19 cellular contexts compared by ENCODE assay signal in genomic region chr10:19168584-19168983, GRCh38.
DNase-seq lines count a peak whose midpoint lies in the region; TF ChIP-seq lines count a peak whose summit lies in the region.
"Had no signal": no experiment of that assay in that cellular context is flagged by ENCODE, and none has a peak within 500 bp of the region (broad histone marks: within the 10 kb centered on the region; RNA-seq: fewer than 3 reads in every experiment).

No MANE protein-coding gene starts in this region.

- in situ Hi-C loops in SK-MEL-5 (cut with HindIII; ENCODE audit: low pct_unique_long_range_greater_than_20kb, low sequenced_read_pairs): no loop called here

- CTCF ChIA-PET in A673 (lab: Charles Lee) (no interaction called here), HEK293T (lab: Yijun Ruan, JAX) (interaction anchor here (0.5 to 0.7 kb wide), 2 partner anchors 1856 to 1873 kb away, joined by 4 to 5 read pairs; no protein-coding TSS in a partner anchor), RWPE1 (lab: Yijun Ruan, JAX) (no interaction called here)
- CTCF ChIA-PET in activated naive CD4-positive, alpha-beta T cell treated with anti-CD3 and anti-CD28 coated beads for 36 hours (lab: Charles Lee): no interaction called here

- peaks cover 4% of the 10 kb centered on the region for H3K4me1 ChIP-seq in A673 (ENCODE audit: insufficient read depth, low read length, poor library complexity, severe bottlenecking)
- peaks cover 5% of the 10 kb centered on the region for H3K4me1 ChIP-seq in hepatocyte (ENCODE audit: insufficient read depth)
- H3K4me1 ChIP-seq: BE2C, gastroesophageal sphincter had no signal

- H3K9me2 ChIP-seq in hepatocyte (replicated peaks; ENCODE audit: insufficient read depth): no peaks in the 10 kb centered on the region

- H3K79me2 ChIP-seq in hepatocyte: no peaks in the 10 kb centered on the region

- H3K36me3 Mint-ChIP-seq in activated naive CD4-positive, alpha-beta T cell treated with anti-CD3 and anti-CD28 coated beads for 36 hours (ENCODE audit: low read depth): no peaks in the 10 kb centered on the region
- H3K36me3 Mint-ChIP-seq: naive thymus-derived CD8-positive, alpha-beta T cell; stimulated activated memory B cell treated with anti-CD40 and anti-IgM and Interleukin-4, amounts not matched to agents 10 μg/mL and 1 μg/mL and 100 μg/mL, for 72 hours had no signal

- intact Hi-C loops in A673 (cut with micrococcal nuclease; ENCODE audit: unreplicated experiment): no loop called here
- intact Hi-C loops in activated naive CD4-positive, alpha-beta T cell treated with anti-CD3 and anti-CD28 coated beads for 36 hours (cut with micrococcal nuclease): no loop called here

- no peaks in the 10 kb centered on the region for H3K4me1 Mint-ChIP-seq in activated naive CD4-positive, alpha-beta T cell treated with anti-CD3 and anti-CD28 coated beads for 36 hours (ENCODE audit: low read depth)
- H3K4me1 Mint-ChIP-seq: activated CD4-positive, alpha-beta T cell treated with anti-CD3 and anti-CD28 coated beads, Interleukin-2, amount 10 ng/mL, durations not matched to agents 24 days and 14 days; naive thymus-derived CD8-positive, alpha-beta T cell; stimulated activated memory B cell treated with anti-CD40 and anti-IgM and Interleukin-4, amounts not matched to agents 10 μg/mL and 1 μg/mL and 100 μg/mL, for 72 hours; T-helper 17 cell had no signal

- DNase-seq in A673 (ENCODE audit: low spot score) (peak; percentile 50), HEK293T (ENCODE audit: extremely low spot score) (peak; percentile 50), SK-MEL-5 (ENCODE audit: low read depth, low spot score) (peak; percentile 8), hepatocyte (ENCODE audit: low spot score) (no peak), RWPE1 (ENCODE audit: low spot score) (no peak), pons (ENCODE audit: low spot score) (no peak), putamen (ENCODE audit: low spot score) (no peak)
- no peak for DNase-seq in activated naive CD4-positive, alpha-beta T cell treated with anti-CD3 and anti-CD28 coated beads for 36 hours
- DNase-seq: activated CD4-positive, alpha-beta T cell treated with anti-CD3 and anti-CD28 coated beads, Interleukin-2, amount 10 ng/mL, durations not matched to agents 24 days and 14 days; aorta; BE2C; effector CD4-positive, alpha-beta T cell; EL; naive thymus-derived CD8-positive, alpha-beta T cell; right cardiac atrium; stimulated activated CD4-positive, alpha-beta T cell treated with anti-CD3 and anti-CD28 coated beads, Interleukin-4, amount 100 ng/mL, for 1 hour; T-helper 17 cell had no signal

- H3K9me3 ChIP-seq in A673 (ENCODE audit: low read depth, low read length, poor library complexity, severe bottlenecking) (no peaks in the 10 kb centered on the region), hepatocyte (ENCODE audit: low read depth) (no peaks in the 10 kb centered on the region)
- H3K9me3 ChIP-seq: BE2C, gastroesophageal sphincter had no signal

- peaks cover 5% of the 10 kb centered on the region for H3K9me3 Mint-ChIP-seq in activated naive CD4-positive, alpha-beta T cell treated with anti-CD3 and anti-CD28 coated beads for 36 hours
- H3K9me3 Mint-ChIP-seq: activated CD4-positive, alpha-beta T cell treated with anti-CD3 and anti-CD28 coated beads, Interleukin-2, amount 10 ng/mL, durations not matched to agents 24 days and 14 days had no signal

- H3K36me3 ChIP-seq in A673 (ENCODE audit: insufficient read depth, low read length, poor library complexity, severe bottlenecking) (no peaks in the 10 kb centered on the region), hepatocyte (replicated peaks; ENCODE audit: insufficient read depth, low read depth) (no peaks in the 10 kb centered on the region)
- H3K36me3 ChIP-seq: BE2C, gastroesophageal sphincter had no signal

- H3K27ac ChIP-seq in A673 (ENCODE audit: low read depth, low read length, poor library complexity, severe bottlenecking) (no peak overlapping the region), hepatocyte (no peak overlapping the region), RWPE1 (no peak overlapping the region)
- H3K27ac ChIP-seq: gastroesophageal sphincter had no signal

- H3K4me2 ChIP-seq in hepatocyte: no peak overlapping the region

- no peak overlapping the region for H2AFZ ChIP-seq in hepatocyte

- no peaks in the 10 kb centered on the region for H3K27me3 Mint-ChIP-seq in activated naive CD4-positive, alpha-beta T cell treated with anti-CD3 and anti-CD28 coated beads for 36 hours (ENCODE audit: low read depth)
- H3K27me3 Mint-ChIP-seq: activated CD4-positive, alpha-beta T cell treated with anti-CD3 and anti-CD28 coated beads, Interleukin-2, amount 10 ng/mL, durations not matched to agents 24 days and 14 days; naive thymus-derived CD8-positive, alpha-beta T cell; stimulated activated memory B cell treated with anti-CD40 and anti-IgM and Interleukin-4, amounts not matched to agents 10 μg/mL and 1 μg/mL and 100 μg/mL, for 72 hours; T-helper 17 cell had no signal

- WGBS in hepatocyte (ENCODE audit: low lambda C conversion rate, missing lambda C conversion rate): 63% methylated on average over 2 of the region's 2 CpGs

- no TSS peak for BruUV-seq in A673 (replicated peaks; lab: Mats Ljungman, UMichigan)

- no peak overlapping the region for H3K4me3 Mint-ChIP-seq in activated naive CD4-positive, alpha-beta T cell treated with anti-CD3 and anti-CD28 coated beads for 36 hours
- H3K4me3 Mint-ChIP-seq: activated CD4-positive, alpha-beta T cell treated with anti-CD3 and anti-CD28 coated beads, Interleukin-2, amount 10 ng/mL, durations not matched to agents 24 days and 14 days; naive thymus-derived CD8-positive, alpha-beta T cell; stimulated activated memory B cell treated with anti-CD40 and anti-IgM and Interleukin-4, amounts not matched to agents 10 μg/mL and 1 μg/mL and 100 μg/mL, for 72 hours; T-helper 17 cell had no signal

- no peak overlapping the region for H3K27ac Mint-ChIP-seq in activated naive CD4-positive, alpha-beta T cell treated with anti-CD3 and anti-CD28 coated beads for 36 hours
- H3K27ac Mint-ChIP-seq: activated CD4-positive, alpha-beta T cell treated with anti-CD3 and anti-CD28 coated beads, Interleukin-2, amount 10 ng/mL, durations not matched to agents 24 days and 14 days; naive thymus-derived CD8-positive, alpha-beta T cell; stimulated activated memory B cell treated with anti-CD40 and anti-IgM and Interleukin-4, amounts not matched to agents 10 μg/mL and 1 μg/mL and 100 μg/mL, for 72 hours; T-helper 17 cell had no signal

- TF ChIP-seq CTCF in A673 (conservative IDR thresholded peaks at IDR 0.05; ENCODE audit: low read depth, low read length): peak; percentile 62
- TF ChIP-seq CTCF in hepatocyte (IDR thresholded peaks at IDR 0.05; ENCODE audit: poor library complexity): peak; percentile 19
- TF ChIP-seq CTCF in RWPE1 (conservative IDR thresholded peaks at IDR 0.05; ENCODE audit: low read depth): no peak

- no peak overlapping the region for H3K4me3 ChIP-seq in A673 (ENCODE audit: low read depth, low read length, poor library complexity, severe bottlenecking)
- H3K4me3 ChIP-seq in hepatocyte: no peak overlapping the region
- H3K4me3 ChIP-seq: gastroesophageal sphincter had no signal

- no peaks in the 10 kb centered on the region for H4K20me1 ChIP-seq in hepatocyte (ENCODE audit: insufficient read depth, poor library complexity, severe bottlenecking)

- H3K27me3 ChIP-seq in A673 (replicated peaks; ENCODE audit: insufficient read depth, low read depth, low read length, poor library complexity) (no peaks in the 10 kb centered on the region), hepatocyte (no peaks in the 10 kb centered on the region)
- H3K27me3 ChIP-seq: BE2C, gastroesophageal sphincter had no signal

- POLR2A ChIA-PET in A673 (lab: Charles Lee; ENCODE audit: low non-redundant PET): interaction anchor here (0.6 kb wide), 1 partner anchor 300 kb away, joined by 3 read pairs; no protein-coding TSS in a partner anchor
- POLR2A ChIA-PET in HEK293T (lab: Yijun Ruan, JAX): no interaction called here
- POLR2A ChIA-PET in RWPE1 (lab: Yijun Ruan, JAX; ENCODE audit: low non-redundant PET): no interaction called here

TF ChIP-seq in HEK293T, 16 proteins besides CTCF, POLR2A, EP300 and RAD21:
- no peak for TF ChIP-seq PKNOX1 (IDR thresholded peaks at IDR 0.05)
- no peak for TF ChIP-seq BHLHE40 (IDR thresholded peaks at IDR 0.05; ENCODE audit: borderline replicate concordance)
- TF ChIP-seq SP1 (IDR thresholded peaks at IDR 0.05): no peak
- no peak for TF ChIP-seq SUZ12 (IDR thresholded peaks at IDR 0.05)

Comparison
In these comparisons a context has a peak if more than half of its experiments do, and no peak if none do; other contexts are left out.
1. DNase-seq: peak in A673 (single experiment), HEK293T (single experiment) and SK-MEL-5 (single experiment); none in hepatocyte (single experiment), RWPE1 (single experiment), pons (single experiment), activated naive CD4-positive, alpha-beta T cell treated with anti-CD3 and anti-CD28 coated beads for 36 hours (single experiment) and putamen (single experiment).